Comparison of ENCODE assay signal across 8 cellular contexts in genomic region chr13:54029226-54029625, GRCh38.
DNase-seq lines count a peak whose midpoint lies in the region; ATAC-seq and TF ChIP-seq lines count a peak whose summit lies in the region.

No MANE protein-coding gene starts in this region.

- ATAC-seq in GM19463 (IDR thresholded peaks at IDR 0.05; ENCODE audit: unreplicated experiment) (peak; percentile 98), HG03432 (IDR thresholded peaks at IDR 0.05; ENCODE audit: unreplicated experiment) (peak; percentile 98)

- no peaks in the 10 kb centered on the region for H3K27me3 Mint-ChIP-seq in activated naive CD4-positive, alpha-beta T cell treated with anti-CD3 and anti-CD28 coated beads, Interleukin-2, amount 10 ng/mL, durations not matched to agents 7 days and 5 days
- H3K27me3 Mint-ChIP-seq in activated naive CD8-positive, alpha-beta T cell treated with anti-CD3 and anti-CD28 coated beads for 36 hours, result no peaks in the 10 kb centered on the region

- BruUV-seq in A673 (replicated peaks; lab: Mats Ljungman, UMichigan), result no TSS peak

- POLR2A ChIA-PET in A673 (lab: Charles Lee; ENCODE audit: low non-redundant PET), result no interaction called here

- no peak overlapping the region for H3K27ac Mint-ChIP-seq in activated naive CD4-positive, alpha-beta T cell treated with anti-CD3 and anti-CD28 coated beads, Interleukin-2, amount 10 ng/mL, durations not matched to agents 7 days and 5 days
- no peak overlapping the region for H3K27ac Mint-ChIP-seq in activated naive CD8-positive, alpha-beta T cell treated with anti-CD3 and anti-CD28 coated beads for 36 hours

- DNase-seq in A673 (ENCODE audit: low spot score) (peak; percentile 84), SKM-1 treated with dmso at 0.1 percent for 144 hours (lab: John Stamatoyannopoulos, UW; ENCODE audit: unreplicated experiment) (peak; percentile 99), head of caudate nucleus (no peak)
- no peak for DNase-seq in activated naive CD4-positive, alpha-beta T cell treated with anti-CD3 and anti-CD28 coated beads, Interleukin-2, amount 10 ng/mL, durations not matched to agents 7 days and 5 days
- no peak for DNase-seq in activated naive CD8-positive, alpha-beta T cell treated with anti-CD3 and anti-CD28 coated beads for 36 hours
- DNase-seq in effector CD4-positive, alpha-beta T cell, result no peak

- CTCF ChIA-PET in A673 (lab: Charles Lee), result no interaction called here
- CTCF ChIA-PET in activated naive CD4-positive, alpha-beta T cell treated with anti-CD3 and anti-CD28 coated beads, Interleukin-2, amount 10 ng/mL, durations not matched to agents 7 days and 5 days (lab: Charles Lee), result no interaction called here

- H3K9me3 ChIP-seq in A673 (ENCODE audit: low read depth, low read length, poor library complexity, severe bottlenecking), result peaks cover 4% of the 10 kb centered on the region

- no peaks in the 10 kb centered on the region for H3K36me3 ChIP-seq in A673 (ENCODE audit: insufficient read depth, low read length, poor library complexity, severe bottlenecking)

- no peaks in the 10 kb centered on the region for H3K36me3 Mint-ChIP-seq in activated naive CD4-positive, alpha-beta T cell treated with anti-CD3 and anti-CD28 coated beads, Interleukin-2, amount 10 ng/mL, durations not matched to agents 7 days and 5 days
- no peaks in the 10 kb centered on the region for H3K36me3 Mint-ChIP-seq in activated naive CD8-positive, alpha-beta T cell treated with anti-CD3 and anti-CD28 coated beads for 36 hours

- peak overlapping the region; percentile 62 for H3K27ac ChIP-seq in A673 (ENCODE audit: low read depth, low read length, poor library complexity, severe bottlenecking)

- intact Hi-C loops in A673 (cut with micrococcal nuclease; ENCODE audit: unreplicated experiment) (no loop called here), head of caudate nucleus (cut with DNase I) (no loop called here)

- H3K4me1 Mint-ChIP-seq in activated naive CD4-positive, alpha-beta T cell treated with anti-CD3 and anti-CD28 coated beads, Interleukin-2, amount 10 ng/mL, durations not matched to agents 7 days and 5 days, result no peaks in the 10 kb centered on the region
- no peaks in the 10 kb centered on the region for H3K4me1 Mint-ChIP-seq in activated naive CD8-positive, alpha-beta T cell treated with anti-CD3 and anti-CD28 coated beads for 36 hours

- H3K4me3 ChIP-seq in A673 (ENCODE audit: low read depth, low read length, poor library complexity, severe bottlenecking), result no peak overlapping the region

- H3K27me3 ChIP-seq in A673 (replicated peaks; ENCODE audit: insufficient read depth, low read depth, low read length, poor library complexity), result no peaks in the 10 kb centered on the region

- H3K9me3 Mint-ChIP-seq in activated naive CD4-positive, alpha-beta T cell treated with anti-CD3 and anti-CD28 coated beads, Interleukin-2, amount 10 ng/mL, durations not matched to agents 7 days and 5 days, result peaks cover 12% of the 10 kb centered on the region
- H3K9me3 Mint-ChIP-seq in activated naive CD8-positive, alpha-beta T cell treated with anti-CD3 and anti-CD28 coated beads for 36 hours, result peaks cover 7% of the 10 kb centered on the region

- H3K4me1 ChIP-seq in A673 (ENCODE audit: insufficient read depth, low read length, poor library complexity, severe bottlenecking), result peaks cover 4% of the 10 kb centered on the region

- no peak for TF ChIP-seq CTCF in A673 (conservative IDR thresholded peaks at IDR 0.05; ENCODE audit: low read depth, low read length)

- H3K4me3 Mint-ChIP-seq in activated naive CD4-positive, alpha-beta T cell treated with anti-CD3 and anti-CD28 coated beads, Interleukin-2, amount 10 ng/mL, durations not matched to agents 7 days and 5 days, result no peak overlapping the region
- no peak overlapping the region for H3K4me3 Mint-ChIP-seq in activated naive CD8-positive, alpha-beta T cell treated with anti-CD3 and anti-CD28 coated beads for 36 hours

Comparison
In these comparisons a context has a peak if more than half of its experiments do, and no peak if none do; other contexts are left out.
1. DNase-seq: peak in A673 (single experiment) and SKM-1 treated with dmso at 0.1 percent for 144 hours (single experiment); none in head of caudate nucleus (0 of 42), activated naive CD4-positive, alpha-beta T cell treated with anti-CD3 and anti-CD28 coated beads, Interleukin-2, amount 10 ng/mL, durations not matched to agents 7 days and 5 days (single experiment), activated naive CD8-positive, alpha-beta T cell treated with anti-CD3 and anti-CD28 coated beads for 36 hours (single experiment) and effector CD4-positive, alpha-beta T cell (single experiment).